In genomic region chr9:4298255-4299005, GRCh38 we compare ENCODE assay signal across 8 cellular contexts. TPM values are rescaled to one million over a fixed set of nuclear protein-coding genes. Genes with fewer than 3 reads are reported as not detected.
DNase-seq lines count a peak whose midpoint lies in the region; ATAC-seq, FAIRE-seq and TF ChIP-seq lines count a peak whose summit lies in the region.

No MANE protein-coding gene starts in this region.

- peak; percentile 27 for DNase-seq in GM12892 (ENCODE audit: insufficient read length)
- peak; percentile 38 for DNase-seq in T-helper 2 cell treated with Interferon-gamma antibody and Interleukin-4, amounts not matched to agents 5 μg/mL and 100 μg/mL, for 36 hours (ENCODE audit: low spot score)
- DNase-seq in caudate nucleus (lab: John Stamatoyannopoulos, UW), result peak in 8 of 61 donors; percentile 3 to 53 (median 24)
- DNase-seq in left colon, result peak; percentile 42 to 62
- peak; percentile 34 to 39 for DNase-seq in stimulated activated CD4-positive, alpha-beta T cell treated with anti-CD3 and anti-CD28 coated beads, Interleukin-2, amount 100 ng/mL, for 48 hours
- DNase-seq in NOMO-1 treated with dmso at 0.1 percent for 144 hours (lab: John Stamatoyannopoulos, UW; ENCODE audit: unreplicated experiment), result no peak
- DNase-seq in cortex of kidney (lab: John Stamatoyannopoulos, UW), result no peak

- H3K4me3 Mint-ChIP-seq in T-helper 2 cell treated with Interferon-gamma antibody and Interleukin-4, amounts not matched to agents 5 μg/mL and 100 μg/mL, for 36 hours, result peak overlapping the region; percentile 89

- H3K27ac Mint-ChIP-seq in T-helper 2 cell treated with Interferon-gamma antibody and Interleukin-4, amounts not matched to agents 5 μg/mL and 100 μg/mL, for 36 hours, result peak overlapping the region; percentile 81

- peaks cover 21% of the 10 kb centered on the region for H3K4me1 Mint-ChIP-seq in T-helper 2 cell treated with Interferon-gamma antibody and Interleukin-4, amounts not matched to agents 5 μg/mL and 100 μg/mL, for 36 hours (ENCODE audit: low read depth)

- ATAC-seq in HG02973 (IDR thresholded peaks at IDR 0.05; ENCODE audit: unreplicated experiment), result peak; percentile 13
- peak; percentile 35 for ATAC-seq in left colon

- intact Hi-C loops in left colon (cut with DNase I, micrococcal nuclease), result loop anchor here in 1 of 2 donors (10.0 kb wide), 1 partner anchor 774 kb away; the partner anchor contains the start of gene RFX3

- H3K27me3 Mint-ChIP-seq in T-helper 2 cell treated with Interferon-gamma antibody and Interleukin-4, amounts not matched to agents 5 μg/mL and 100 μg/mL, for 36 hours (ENCODE audit: low read depth), result peaks cover 50% of the 10 kb centered on the region

- H3K9me3 Mint-ChIP-seq in T-helper 2 cell treated with Interferon-gamma antibody and Interleukin-4, amounts not matched to agents 5 μg/mL and 100 μg/mL, for 36 hours, result no peaks in the 10 kb centered on the region

- FAIRE-seq in GM12892 (lab: Jason Lieb, UNC), result peak; percentile 82

- H3K27ac ChIP-seq in caudate nucleus (ENCODE audit: low read depth, low read length), result peak overlapping the region; percentile 56

- H3K36me3 Mint-ChIP-seq in T-helper 2 cell treated with Interferon-gamma antibody and Interleukin-4, amounts not matched to agents 5 μg/mL and 100 μg/mL, for 36 hours (ENCODE audit: low read depth), result no peaks in the 10 kb centered on the region

- TF ChIP-seq POLR2A in GM12892 (IDR thresholded peaks at IDR 0.05; ENCODE audit: low read depth, low read length), result no peak

RNA-seq across cellular contexts. Expression of gene GLIS3, which starts 1.4 kb away (rescaled TPM):
- 0.15 TPM for polyA plus RNA-seq in GM12892 (2012; ENCODE audit: missing spikeins)
- total RNA-seq in left colon, result 10 to 100 TPM; 10.6 to 30.9 TPM

Comparison
In these comparisons a context has a peak if more than half of its experiments do, and no peak if none do; other contexts are left out.
1. DNase-seq: peak in GM12892 (single experiment), T-helper 2 cell treated with Interferon-gamma antibody and Interleukin-4, amounts not matched to agents 5 μg/mL and 100 μg/mL, for 36 hours (single experiment), left colon (2 of 2) and stimulated activated CD4-positive, alpha-beta T cell treated with anti-CD3 and anti-CD28 coated beads, Interleukin-2, amount 100 ng/mL, for 48 hours (2 of 2); none in NOMO-1 treated with dmso at 0.1 percent for 144 hours (single experiment) and cortex of kidney (single experiment).